Comparison of ENCODE assay signal across 19 cellular contexts in genomic region chr1:93969371-93969770, GRCh38.
"Had no signal": no experiment of that assay in that cellular context is flagged by ENCODE, and none has a peak within 500 bp of the region (broad histone marks: within the 10 kb centered on the region; RNA-seq: fewer than 3 reads in every experiment).

No MANE protein-coding gene starts in this region.

- H3K4me1 ChIP-seq: lower lobe of right lung, thyroid gland, upper lobe of right lung had no signal

- H3K27me3 ChIP-seq: heart left ventricle, thyroid gland, upper lobe of right lung had no signal

- H3K27ac ChIP-seq: heart left ventricle, lower lobe of right lung, thyroid gland, upper lobe of right lung had no signal

- H3K4me3 ChIP-seq: heart left ventricle, lower lobe of right lung, thyroid gland, upper lobe of right lung had no signal

- H3K36me3 ChIP-seq: heart left ventricle, lower lobe of right lung, thyroid gland, upper lobe of right lung had no signal

- H3K9me3 ChIP-seq: heart left ventricle, lower lobe of right lung, thyroid gland, upper lobe of right lung had no signal

- FAIRE-seq: endometrium, islet of Langerhans had no signal

- DNase-seq: activated CD4-positive, alpha-beta memory T cell treated with anti-CD3 and anti-CD28 coated beads, Interleukin-2, amount 10 ng/mL, durations not matched to agents 7 days and 5 days; activated CD4-positive, alpha-beta T cell treated with anti-CD3 and anti-CD28 coated beads, Interleukin-2, amount 10 ng/mL, durations not matched to agents 24 days and 14 days; activated CD4-positive, CD25-positive, alpha-beta regulatory T cell; activated effector memory CD4-positive, alpha-beta T cell treated with anti-CD3 and anti-CD28 coated beads, Interleukin-2, amount 50 U/mL, for 16 hours; activated naive CD4-positive, alpha-beta T cell treated with anti-CD3 and anti-CD28 coated beads, Interleukin-2, amount 10 ng/mL, durations not matched to agents 7 days and 5 days; amygdala; cerebellar nuclear complex; cortex of kidney; heart left ventricle; lower lobe of right lung; naive thymus-derived CD4-positive, alpha-beta T cell; occipital lobe; stimulated activated CD4-positive, alpha-beta T cell treated with anti-CD3 and anti-CD28 coated beads, Interleukin-12 subunit alpha, Interleukin-12 subunit beta, amount 100 ng/mL, for 4 hours; substantia nigra; T1000; thyroid gland; upper lobe of right lung had no signal
